In the genomic region with DNA sequence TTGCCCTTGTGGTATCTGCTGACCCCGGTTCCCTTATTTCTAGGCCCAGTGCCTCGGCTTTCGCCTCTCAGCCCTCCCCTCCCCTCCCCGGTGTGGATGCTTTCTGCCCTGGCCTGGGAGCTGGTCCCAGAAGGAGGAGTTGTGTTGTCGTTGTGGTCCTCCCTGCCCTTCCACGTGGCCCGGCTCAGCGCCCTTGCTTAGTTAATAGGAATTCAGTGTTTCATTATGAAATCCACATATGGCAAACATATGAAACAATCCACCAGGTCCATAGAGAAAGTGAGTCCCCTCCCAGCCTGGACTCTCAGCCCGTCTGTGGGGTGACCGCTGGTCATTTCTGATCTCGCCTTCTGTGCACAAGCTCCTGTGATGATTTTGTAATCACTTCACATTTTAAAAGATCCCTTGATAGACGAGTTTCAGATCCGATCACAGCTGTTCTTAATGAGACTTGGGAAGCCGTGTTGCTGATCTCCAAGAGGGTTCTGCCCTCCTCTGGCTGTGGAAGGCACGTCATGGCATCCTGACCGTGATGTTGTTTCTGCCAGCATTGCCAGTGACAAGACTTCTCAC, we compare ENCODE assay signal across 10 cellular contexts.
DNase-seq lines count a peak whose midpoint lies in the region; ATAC-seq and TF ChIP-seq lines count a peak whose summit lies in the region.
"Had no signal": no experiment of that assay in that cellular context is flagged by ENCODE, and none has a peak within 500 bp of the region (broad histone marks: within the 10 kb centered on the region; RNA-seq: fewer than 3 reads in every experiment).

No MANE protein-coding gene starts in this region.

- no peaks in the 10 kb centered on the region for H3K9me3 ChIP-seq in endodermal cell (ENCODE audit: control insufficient read depth, low read length)
- no peaks in the 10 kb centered on the region for H3K9me3 ChIP-seq in tibial artery

- peak; percentile 11 for DNase-seq in HT-29 (ENCODE audit: low spot score)
- no peak for DNase-seq in endodermal cell
- peak; percentile 82 for DNase-seq in medulla oblongata (ENCODE audit: extremely low spot score)
- peak in 1 of 2 donors; percentile 56 for DNase-seq in tibial artery
- DNase-seq in stimulated activated CD4-positive, alpha-beta T cell treated with anti-CD3 and anti-CD28 coated beads, Interleukin-4, amount 100 ng/mL, for 24 hours: no peak
- DNase-seq: NCI-H2171; stimulated activated naive CD4-positive, alpha-beta T cell treated with Interleukin-2 at 50 U/mL for 16 hours had no signal

- H3K4me1 Mint-ChIP-seq in endodermal cell: no peaks in the 10 kb centered on the region

- H3K27me3 Mint-ChIP-seq in endodermal cell (ENCODE audit: insufficient read depth): no peaks in the 10 kb centered on the region
- H3K27me3 Mint-ChIP-seq: activated naive CD8-positive, alpha-beta T cell had no signal

- no peak for ATAC-seq in HG03565 (IDR thresholded peaks at IDR 0.05; ENCODE audit: unreplicated experiment)
- ATAC-seq in esophagus mucosa: no peak

- WGBS in endodermal cell (ENCODE audit: insufficient coverage in 1 of 2, insufficient read length in 1 of 2), 2 experiments: 93 to 95% methylated on average over 10 to 16 of the region's 16 CpGs

- intact Hi-C loops in tibial artery (cut with DNase I; ENCODE audit: low total_unique reads): no loop called here

- H3K4me3 ChIP-seq in endodermal cell (ENCODE audit: low read length) (no peak overlapping the region), tibial artery (no peak overlapping the region)

- H3K27ac ChIP-seq in endodermal cell (ENCODE audit: low read depth, low read length) (no peak overlapping the region), tibial artery (peak overlapping the region; percentile 27 to 32)

- H3K36me3 Mint-ChIP-seq in endodermal cell (ENCODE audit: low read depth): peaks cover 22% of the 10 kb centered on the region
- H3K36me3 Mint-ChIP-seq: activated naive CD8-positive, alpha-beta T cell had no signal

- TF ChIP-seq CTCF in endodermal cell (conservative IDR thresholded peaks at IDR 0.05) (peak; percentile 33), tibial artery (IDR thresholded peaks at IDR 0.05) (peak in 1 of 2 experiments; percentile 14)

- no peaks in the 10 kb centered on the region for H3K4me1 ChIP-seq in endodermal cell (ENCODE audit: control insufficient read depth, insufficient read depth, low read length)
- peaks cover 0 to 25% (median 15%) of the 10 kb centered on the region in 4 donors for H3K4me1 ChIP-seq in tibial artery

- H3K9ac ChIP-seq in endodermal cell (ENCODE audit: extremely low read depth, low read length, poor library complexity, severe bottlenecking): no peak overlapping the region

- H3K27ac Mint-ChIP-seq in endodermal cell: peak overlapping the region; percentile 52
- H3K27ac Mint-ChIP-seq: activated naive CD8-positive, alpha-beta T cell had no signal

- H3K4me3 Mint-ChIP-seq in endodermal cell: no peak overlapping the region
- H3K4me3 Mint-ChIP-seq: activated naive CD8-positive, alpha-beta T cell had no signal

- H3K36me3 ChIP-seq in endodermal cell (ENCODE audit: control insufficient read depth, insufficient read depth, low read length) (peaks cover 7% of the 10 kb centered on the region), tibial artery (peaks cover 0 to 67% (median 14%) of the 10 kb centered on the region in 3 donors)

- no peaks in the 10 kb centered on the region for H3K9me3 Mint-ChIP-seq in endodermal cell

- no peaks in the 10 kb centered on the region for H3K27me3 ChIP-seq in endodermal cell (ENCODE audit: control insufficient read depth, insufficient read depth, low read length, poor library complexity, severe bottlenecking)
- H3K27me3 ChIP-seq in tibial artery: no peaks in the 10 kb centered on the region

Comparison
In these comparisons a context has a peak if more than half of its experiments do, and no peak if none do; other contexts are left out.
1. DNase-seq: peak in HT-29 (single experiment) and medulla oblongata (single experiment); none in endodermal cell (single experiment) and stimulated activated CD4-positive, alpha-beta T cell treated with anti-CD3 and anti-CD28 coated beads, Interleukin-4, amount 100 ng/mL, for 24 hours (single experiment).